Comparison of ENCODE assay signal across 25 cellular contexts in the genomic region with DNA sequence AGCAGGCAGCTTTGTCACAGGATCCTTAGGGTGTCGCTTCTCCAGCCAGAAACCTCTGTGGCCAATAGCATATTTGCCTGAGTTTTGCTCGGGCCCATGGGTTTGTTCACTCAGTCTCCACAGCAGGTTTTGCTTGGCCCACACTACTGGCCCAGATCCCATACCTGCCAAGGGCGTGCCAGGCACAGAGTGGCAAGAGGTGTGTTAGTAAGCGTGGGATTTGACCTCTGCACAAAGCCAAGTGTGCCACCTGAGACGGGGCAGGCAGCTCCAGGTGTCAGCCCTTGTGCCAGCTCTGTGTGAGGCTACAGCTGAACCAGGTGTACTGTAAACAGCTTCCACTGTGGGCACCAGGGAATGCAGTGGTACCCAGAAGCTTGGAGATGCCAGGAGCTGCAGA.
"Had no signal": no experiment of that assay in that cellular context is flagged by ENCODE, and none has a peak within 500 bp of the region (broad histone marks: within the 10 kb centered on the region; RNA-seq: fewer than 3 reads in every experiment).

No MANE protein-coding gene starts in this region.

- H3K4me3 Mint-ChIP-seq: mesothelial cell of epicardium; naive B cell; natural killer cell treated with Interleukin-12 subunit alpha and Interleukin-12 subunit beta and Interleukin-15 and Interleukin-18, amount 100 ng/mL, for 72 hours; neural crest cell; stimulated activated memory B cell treated with anti-CD40 and anti-IgM and Interleukin-4, amounts not matched to agents 10 μg/mL and 1 μg/mL and 100 μg/mL, for 72 hours had no signal

- H3K36me3 Mint-ChIP-seq: mesothelial cell of epicardium; naive B cell; stimulated activated memory B cell treated with anti-CD40 and anti-IgM and Interleukin-4, amounts not matched to agents 10 μg/mL and 1 μg/mL and 100 μg/mL, for 72 hours had no signal

- H3K27ac ChIP-seq: coronary artery, esophagus squamous epithelium, left lung, prostate gland, sigmoid colon, thoracic aorta, tibial nerve, vagina had no signal

- H3K36me3 ChIP-seq: esophagus squamous epithelium, left lung, prostate gland, sigmoid colon, thoracic aorta, tibial nerve, vagina had no signal

- FAIRE-seq: endothelial cell of umbilical vein, frontal cortex had no signal

- ATAC-seq: left cardiac atrium; left lung; mucosa of descending colon; natural killer cell treated with Interleukin-12 subunit alpha and Interleukin-12 subunit beta and Interleukin-15 and Interleukin-18, amount 100 ng/mL, for 72 hours; right cardiac atrium; stimulated activated memory B cell treated with anti-CD40 and anti-IgM and Interleukin-4, amounts not matched to agents 10 μg/mL and 1 μg/mL and 100 μg/mL, for 72 hours; stimulated activated naive CD8-positive, alpha-beta T cell treated with anti-CD3 and anti-CD28 coated beads, Interleukin-15, Interleukin-2, amounts not matched to agents 100 U/mL and 50 U/mL, for 24 hours had no signal

- H3K4me3 ChIP-seq: coronary artery, esophagus squamous epithelium, left lung, mucosa of descending colon, prostate gland, sigmoid colon, thoracic aorta, tibial nerve, vagina had no signal

- H3K27ac Mint-ChIP-seq: mesothelial cell of epicardium; naive B cell; natural killer cell treated with Interleukin-12 subunit alpha and Interleukin-12 subunit beta and Interleukin-15 and Interleukin-18, amount 100 ng/mL, for 72 hours; stimulated activated memory B cell treated with anti-CD40 and anti-IgM and Interleukin-4, amounts not matched to agents 10 μg/mL and 1 μg/mL and 100 μg/mL, for 72 hours had no signal

- H3K9me3 ChIP-seq: esophagus squamous epithelium, prostate gland, sigmoid colon, thoracic aorta, tibial nerve, vagina had no signal

- H3K27me3 ChIP-seq: esophagus squamous epithelium, left lung, sigmoid colon, tibial nerve, vagina had no signal

- H3K4me1 Mint-ChIP-seq: mesothelial cell of epicardium; naive B cell; neural crest cell; stimulated activated memory B cell treated with anti-CD40 and anti-IgM and Interleukin-4, amounts not matched to agents 10 μg/mL and 1 μg/mL and 100 μg/mL, for 72 hours had no signal

- DNase-seq: dermis blood vessel endothelial cell; effector memory CD4-positive, alpha-beta T cell; esophagus squamous epithelium; head of caudate nucleus; left cardiac atrium; mesenchymal stem cell; mucosa of descending colon; naive B cell; sigmoid colon; stimulated activated CD4-positive, alpha-beta T cell treated with anti-CD3 and anti-CD28 coated beads, Interleukin-2, amount 100 ng/mL, for 24 hours; stimulated activated CD4-positive, alpha-beta T cell treated with anti-CD3 and anti-CD28 coated beads, Interleukin-4, amount 100 ng/mL, for 24 hours; stimulated activated naive CD8-positive, alpha-beta T cell treated with anti-CD3 and anti-CD28 coated beads, Interleukin-15, Interleukin-2, amounts not matched to agents 100 U/mL and 50 U/mL, for 24 hours had no signal

- H3K4me1 ChIP-seq: esophagus squamous epithelium, left lung, prostate gland, sigmoid colon, tibial nerve, vagina had no signal
